ENCODE assay signal across 19 cellular contexts in genomic region chr5:10268100-10268499, GRCh38.
"Had no signal": no experiment of that assay in that cellular context is flagged by ENCODE, and none has a peak within 500 bp of the region (broad histone marks: within the 10 kb centered on the region; RNA-seq: fewer than 3 reads in every experiment).

No MANE protein-coding gene starts in this region.

- DNase-seq: activated CD8-positive, alpha-beta memory T cell treated with anti-CD3 and anti-CD28 coated beads, Interleukin-2, amount 50 U/mL, for 4 hours; activated CD8-positive, alpha-beta T cell treated with anti-CD3 and anti-CD28 coated beads for 36 hours; activated gamma-delta T cell; activated T-cell treated with anti-CD3 and anti-CD28 coated beads, Interleukin-2, amount 50 U/mL, for 72 hours; central memory CD4-positive, alpha-beta T cell; cortex of kidney; effector CD8-positive, alpha-beta T cell; heart right ventricle; naive thymus-derived CD4-positive, alpha-beta T cell; retina; stimulated activated CD4-positive, alpha-beta T cell treated with anti-CD3 and anti-CD28 coated beads, Interleukin-2, amount 100 ng/mL, for 48 hours; stimulated activated naive B cell treated with anti-CD40 and anti-IgM and Interleukin-4, amounts not matched to agents 10 μg/mL and 1 μg/mL and 100 μg/mL, for 72 hours; T-cell; transverse colon; WERI-Rb-1 had no signal

- H3K4me3 Mint-ChIP-seq: activated CD8-positive, alpha-beta T cell treated with anti-CD3 and anti-CD28 coated beads for 36 hours; activated T-cell treated with anti-CD3 and anti-CD28 coated beads, Interleukin-2, amount 50 U/mL, for 72 hours; brain; naive thymus-derived CD4-positive, alpha-beta T cell; stimulated activated naive B cell treated with anti-CD40 and anti-IgM and Interleukin-4, amounts not matched to agents 10 μg/mL and 1 μg/mL and 100 μg/mL, for 72 hours; T-cell had no signal

- H3K9me3 Mint-ChIP-seq: activated CD8-positive, alpha-beta T cell treated with anti-CD3 and anti-CD28 coated beads for 36 hours; activated naive CD4-positive, alpha-beta T cell treated with anti-CD3 and anti-CD28 coated beads, Interleukin-2, amount 50 U/mL, for 72 hours; activated T-cell treated with anti-CD3 and anti-CD28 coated beads, Interleukin-2, amount 50 U/mL, for 72 hours; stimulated activated naive B cell treated with anti-CD40 and anti-IgM and Interleukin-4, amounts not matched to agents 10 μg/mL and 1 μg/mL and 100 μg/mL, for 72 hours had no signal

- ATAC-seq: heart right ventricle; stimulated activated naive B cell treated with anti-CD40 and anti-IgM and Interleukin-4, amounts not matched to agents 10 μg/mL and 1 μg/mL and 100 μg/mL, for 72 hours; T-cell had no signal

- H3K9me3 ChIP-seq: left lung, transverse colon, vagina had no signal

- H3K27ac Mint-ChIP-seq: activated CD8-positive, alpha-beta T cell treated with anti-CD3 and anti-CD28 coated beads for 36 hours; activated naive CD4-positive, alpha-beta T cell treated with anti-CD3 and anti-CD28 coated beads, Interleukin-2, amount 50 U/mL, for 72 hours; activated T-cell treated with anti-CD3 and anti-CD28 coated beads, Interleukin-2, amount 50 U/mL, for 72 hours; naive thymus-derived CD4-positive, alpha-beta T cell; stimulated activated naive B cell treated with anti-CD40 and anti-IgM and Interleukin-4, amounts not matched to agents 10 μg/mL and 1 μg/mL and 100 μg/mL, for 72 hours; T-cell had no signal
